Comparison of ENCODE assay signal across 23 cellular contexts in the genomic region with DNA sequence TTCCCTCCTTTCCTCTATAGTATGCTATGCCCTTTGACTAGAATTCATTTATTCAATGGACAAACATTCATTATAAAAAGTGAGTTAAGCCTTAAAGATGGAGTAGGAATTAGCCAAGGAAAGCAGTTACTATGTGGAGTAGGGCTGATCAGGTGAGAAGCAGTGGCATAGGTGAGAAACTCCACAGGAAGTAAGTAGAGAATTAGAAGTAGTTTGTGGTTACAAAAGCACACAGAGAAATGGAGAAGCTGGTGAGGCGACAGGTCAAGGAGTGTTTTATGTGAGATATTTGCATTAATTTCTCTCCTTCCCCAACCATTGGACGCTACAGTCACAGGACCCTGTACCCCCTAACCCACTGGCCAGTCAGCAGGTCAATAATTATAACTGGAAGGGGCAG. TPM values are rescaled to one million over a fixed set of nuclear protein-coding genes. Genes with fewer than 3 reads are reported as not detected.
DNase-seq lines count a peak whose midpoint lies in the region; ATAC-seq and TF ChIP-seq lines count a peak whose summit lies in the region.
"Had no signal": no experiment of that assay in that cellular context is flagged by ENCODE, and none has a peak within 500 bp of the region (broad histone marks: within the 10 kb centered on the region; RNA-seq: fewer than 3 reads in every experiment).

No MANE protein-coding gene starts in this region.

- H3K36me3 Mint-ChIP-seq in T-helper 17 cell (ENCODE audit: low read depth) = peaks cover 3% of the 10 kb centered on the region
- peaks cover 16% of the 10 kb centered on the region for H3K36me3 Mint-ChIP-seq in activated CD8-positive, alpha-beta T cell treated with anti-CD3 and anti-CD28 coated beads, Interleukin-2, amount 10 ng/mL, durations not matched to agents 7 days and 5 days (ENCODE audit: low read depth)

- H3K9me3 ChIP-seq in T-helper 17 cell (ENCODE audit: control insufficient read depth, low read length, poor library complexity, severe bottlenecking) = no peaks in the 10 kb centered on the region
- H3K9me3 ChIP-seq: body of pancreas, Peyer's patch had no signal

- H3K27ac ChIP-seq in 22Rv1 = 0 out of 2 replicates have a peak overlapping the region, but pooled peaks have one; percentile 66
- H3K27ac ChIP-seq: body of pancreas, Peyer's patch had no signal

- H3K27ac Mint-ChIP-seq in T-helper 17 cell = peak overlapping the region; percentile 53
- H3K27ac Mint-ChIP-seq in activated CD8-positive, alpha-beta T cell treated with anti-CD3 and anti-CD28 coated beads, Interleukin-2, amount 10 ng/mL, durations not matched to agents 7 days and 5 days = no peak overlapping the region

- CTCF ChIA-PET in activated CD8-positive, alpha-beta T cell treated with anti-CD3 and anti-CD28 coated beads, Interleukin-2, amount 10 ng/mL, durations not matched to agents 7 days and 5 days (lab: Charles Lee) = interaction anchor here (1.9 kb wide), 1 partner anchor 28 kb away, joined by 4 read pairs; no protein-coding TSS in a partner anchor

- H3K27me3 Mint-ChIP-seq in T-helper 17 cell = no peaks in the 10 kb centered on the region
- H3K27me3 Mint-ChIP-seq in activated CD8-positive, alpha-beta T cell treated with anti-CD3 and anti-CD28 coated beads, Interleukin-2, amount 10 ng/mL, durations not matched to agents 7 days and 5 days (ENCODE audit: low read depth) = no peaks in the 10 kb centered on the region

- H3K4me1 Mint-ChIP-seq in T-helper 17 cell = peaks cover 11% of the 10 kb centered on the region
- peaks cover 28% of the 10 kb centered on the region for H3K4me1 Mint-ChIP-seq in activated CD8-positive, alpha-beta T cell treated with anti-CD3 and anti-CD28 coated beads, Interleukin-2, amount 10 ng/mL, durations not matched to agents 7 days and 5 days (ENCODE audit: low read depth)

- ATAC-seq in GM18867 (IDR thresholded peaks at IDR 0.05; ENCODE audit: unreplicated experiment) = peak; percentile 67
- peak; percentile 29 for ATAC-seq in GM21786 (IDR thresholded peaks at IDR 0.05; ENCODE audit: unreplicated experiment)
- no peak for ATAC-seq in T-helper 17 cell
- no peak for ATAC-seq in HG02588 (IDR thresholded peaks at IDR 0.05; ENCODE audit: unreplicated experiment)
- ATAC-seq in activated CD8-positive, alpha-beta T cell treated with anti-CD3 and anti-CD28 coated beads, Interleukin-2, amount 10 ng/mL, durations not matched to agents 7 days and 5 days = no peak
- ATAC-seq: body of pancreas, left cardiac atrium, right cardiac atrium, SK-N-SH treated with all-trans-retinoic acid at 6 μM for 48 hours had no signal

- DNase-seq in T-helper 17 cell (no peak), GM10266 (ENCODE audit: extremely low spot score) (no peak), NCI-H2196 (lab: John Stamatoyannopoulos, UW; ENCODE audit: unreplicated experiment) (no peak)
- no peak for DNase-seq in activated CD8-positive, alpha-beta T cell treated with anti-CD3 and anti-CD28 coated beads, Interleukin-2, amount 10 ng/mL, durations not matched to agents 7 days and 5 days
- DNase-seq: ACHN; activated CD4-positive, alpha-beta T cell treated with anti-CD3 and anti-CD28 coated beads, Interleukin-2, amount 50 U/mL, for 1 hour; activated naive CD4-positive, alpha-beta T cell treated with anti-CD3 and anti-CD28 coated beads, Interleukin-2, amount 50 U/mL, for 16 hours; body of pancreas; DND-41; foreskin melanocyte; KBM-7; left cardiac atrium; NCI-H1105; NCI-H82; occipital lobe; Peyer's patch; right cardiac atrium had no signal

- TF ChIP-seq CTCF in 22Rv1 (IDR thresholded peaks at IDR 0.05) = no peak
- TF ChIP-seq CTCF in GM10266 (IDR thresholded peaks at IDR 0.05; ENCODE audit: control insufficient read depth, insufficient read depth, low read depth, missing control alignments) = no peak

- no peaks in the 10 kb centered on the region for H3K9me3 Mint-ChIP-seq in activated CD8-positive, alpha-beta T cell treated with anti-CD3 and anti-CD28 coated beads, Interleukin-2, amount 10 ng/mL, durations not matched to agents 7 days and 5 days (ENCODE audit: insufficient read depth)
- H3K9me3 Mint-ChIP-seq: CD14-positive monocyte had no signal

- POLR2A ChIA-PET in activated CD8-positive, alpha-beta T cell treated with anti-CD3 and anti-CD28 coated beads, Interleukin-2, amount 10 ng/mL, durations not matched to agents 7 days and 5 days (lab: Charles Lee) = no interaction called here

- H3K4me3 Mint-ChIP-seq in T-helper 17 cell = peak overlapping the region; percentile 21
- no peak overlapping the region for H3K4me3 Mint-ChIP-seq in activated CD8-positive, alpha-beta T cell treated with anti-CD3 and anti-CD28 coated beads, Interleukin-2, amount 10 ng/mL, durations not matched to agents 7 days and 5 days
- H3K4me3 Mint-ChIP-seq: CD14-positive monocyte had no signal

RNA-seq across cellular contexts. Expression of a gene that starts 30.6 kb away (rescaled TPM):
- total RNA-seq in T-helper 17 cell = 10 to 100 TPM; 29.7 to 37.9 TPM
- 1 to 10 TPM; 7.2 to 7.4 TPM for total RNA-seq in activated CD8-positive, alpha-beta T cell treated with anti-CD3 and anti-CD28 coated beads, Interleukin-2, amount 10 ng/mL, durations not matched to agents 7 days and 5 days

Comparison
In these comparisons a context has a peak if more than half of its experiments do, and no peak if none do; other contexts are left out.
1. ATAC-seq: peak in GM18867 (single experiment) and GM21786 (single experiment); none in T-helper 17 cell (single experiment), HG02588 (single experiment) and activated CD8-positive, alpha-beta T cell treated with anti-CD3 and anti-CD28 coated beads, Interleukin-2, amount 10 ng/mL, durations not matched to agents 7 days and 5 days (single experiment).